11 cellular contexts compared by ENCODE assay signal in the genomic region with DNA sequence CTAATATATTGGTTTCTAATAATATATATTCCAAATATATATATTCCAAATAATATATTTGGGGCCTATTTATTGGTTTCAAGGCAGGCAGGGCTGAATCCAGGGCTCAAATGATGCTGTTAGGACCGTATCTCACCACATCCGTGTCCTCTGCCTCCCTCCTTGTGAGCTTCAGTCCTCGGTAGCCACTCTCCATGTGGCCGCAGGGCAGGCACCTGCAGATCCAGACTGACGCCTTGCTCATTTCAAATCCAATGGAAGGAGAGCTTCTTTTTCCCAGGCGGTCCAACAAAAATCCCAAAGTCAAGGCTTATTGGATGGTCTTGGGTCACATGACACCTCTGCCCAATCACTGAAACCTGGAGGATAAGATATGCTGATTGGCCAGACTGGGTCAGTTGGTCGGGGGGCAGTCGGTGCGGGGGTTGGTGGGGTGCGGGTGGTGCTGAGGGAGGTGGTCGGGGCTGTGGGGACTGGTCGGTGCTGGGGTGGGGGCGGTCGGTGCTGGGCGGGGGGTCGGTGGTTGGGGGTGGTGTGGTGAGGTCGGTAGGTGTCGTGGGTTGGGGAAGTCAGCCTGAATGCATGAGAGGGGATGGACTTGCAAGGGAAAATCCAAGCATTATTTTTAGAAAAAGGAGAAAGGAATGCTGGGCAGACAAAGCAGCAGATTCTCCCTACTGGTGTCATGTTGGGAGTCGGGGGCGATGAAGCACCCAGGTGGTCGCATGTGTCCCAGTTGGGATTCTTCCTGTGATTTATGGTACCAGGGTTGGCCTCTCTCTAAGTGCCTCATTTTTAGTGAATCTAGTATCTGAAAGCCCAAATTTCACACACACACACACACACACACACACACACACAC.
A peak's percentile ranks its signal among the peaks of the same experiment; 100 is the strongest.
DNase-seq lines count a peak whose midpoint lies in the region; ATAC-seq and TF ChIP-seq lines count a peak whose summit lies in the region.
"Had no signal": no experiment of that assay in that cellular context is flagged by ENCODE, and none has a peak within 500 bp of the region (broad histone marks: within the 10 kb centered on the region; RNA-seq: fewer than 3 reads in every experiment).

No MANE protein-coding gene starts in this region.

- H3K4me3 ChIP-seq in CD4-positive, alpha-beta memory T cell (ENCODE audit: low read length in 2 of 2) = peak overlapping the region in 1 of 2 donors; percentile 25
- H3K4me3 ChIP-seq in MM.1S (ENCODE audit: low read length) (no peak overlapping the region), esophagus (ENCODE audit: low read depth in 1 of 2, low read length in 2 of 2) (no peak overlapping the region), neural progenitor cell (no peak overlapping the region)

- peaks cover 46 to 67% (median 59%) of the 10 kb centered on the region in 4 donors for H3K4me1 Mint-ChIP-seq in CD4-positive, alpha-beta memory T cell
- H3K4me1 Mint-ChIP-seq in neural progenitor cell = peaks cover 80% of the 10 kb centered on the region

- CTCF ChIA-PET in CD4-positive, alpha-beta memory T cell (lab: Charles Lee; ENCODE audit: partially characterized antibody) = interaction anchor here (1.5 kb wide), 1 partner anchor 50 kb away, joined by 8 read pairs; no protein-coding TSS in a partner anchor

- H3K4me1 ChIP-seq in CD4-positive, alpha-beta memory T cell (ENCODE audit: insufficient read depth, low read length) = peaks cover 36% of the 10 kb centered on the region
- peaks cover 20% of the 10 kb centered on the region for H3K4me1 ChIP-seq in MM.1S (ENCODE audit: low read length)
- H3K4me1 ChIP-seq in esophagus (ENCODE audit: control insufficient read depth in 2 of 2, insufficient read depth in 2 of 2, low read length in 1 of 2) = peaks cover 3% of the 10 kb centered on the region in 2 donors
- peaks cover 74% of the 10 kb centered on the region for H3K4me1 ChIP-seq in neural progenitor cell

- H3K9me2 ChIP-seq in MM.1S (replicated peaks; ENCODE audit: insufficient read depth, low read length) = no peaks in the 10 kb centered on the region

- H3F3A ChIP-seq in MM.1S (ENCODE audit: insufficient read depth, low read length) (peaks cover 11% of the 10 kb centered on the region), neural progenitor cell (ENCODE audit: low read depth) (peaks cover 36% of the 10 kb centered on the region)

- H3K27ac ChIP-seq in CD4-positive, alpha-beta memory T cell (ENCODE audit: low read depth, low read length) = no peak overlapping the region
- H3K27ac ChIP-seq in MM.1S (ENCODE audit: low read length) = no peak overlapping the region
- H3K27ac ChIP-seq in esophagus (ENCODE audit: low read depth in 2 of 2, low read length in 1 of 2) = peak overlapping the region; percentile 66 to 74
- peak overlapping the region; percentile 99 for H3K27ac ChIP-seq in neural progenitor cell

- no peaks in the 10 kb centered on the region for H3K36me3 ChIP-seq in CD4-positive, alpha-beta memory T cell (ENCODE audit: insufficient read depth, low read length)
- H3K36me3 ChIP-seq in MM.1S (replicated peaks; ENCODE audit: insufficient read depth, low read length) (no peaks in the 10 kb centered on the region), esophagus (ENCODE audit: control insufficient read depth in 2 of 2, insufficient read depth in 2 of 2, low read length in 1 of 2) (no peaks in the 10 kb centered on the region), neural progenitor cell (no peaks in the 10 kb centered on the region)

- H3K36me3 Mint-ChIP-seq in CD4-positive, alpha-beta memory T cell = peaks cover 29 to 34% of the 10 kb centered on the region in 2 donors
- H3K36me3 Mint-ChIP-seq in neural progenitor cell = peaks cover 11% of the 10 kb centered on the region
- H3K36me3 Mint-ChIP-seq: CD14-positive monocyte had no signal

- POLR2A ChIA-PET in CD4-positive, alpha-beta memory T cell (lab: Charles Lee; ENCODE audit: partially characterized antibody) = no interaction called here

- intact Hi-C loops in CD4-positive, alpha-beta memory T cell (cut with micrococcal nuclease) = no loop called here

- TF ChIP-seq CTCF in MM.1S (IDR thresholded peaks at IDR 0.05; ENCODE audit: low read length) (no peak), neural progenitor cell (IDR thresholded peaks at IDR 0.05) (no peak)

- H3K9me3 Mint-ChIP-seq in CD4-positive, alpha-beta memory T cell = no peaks in the 10 kb centered on the region
- no peaks in the 10 kb centered on the region for H3K9me3 Mint-ChIP-seq in neural progenitor cell
- H3K9me3 Mint-ChIP-seq: activated naive CD4-positive, alpha-beta T cell treated with anti-CD3 and anti-CD28 coated beads, Interleukin-2, amount 50 U/mL, for 72 hours had no signal

- no peak overlapping the region for H3K9ac ChIP-seq in MM.1S (ENCODE audit: low read length)
- H3K9ac ChIP-seq in neural progenitor cell = no peak overlapping the region

- peak overlapping the region in 7 of 8 donors; percentile 33 to 66 (median 60) for H3K4me3 Mint-ChIP-seq in CD4-positive, alpha-beta memory T cell
- peak overlapping the region; percentile 44 for H3K4me3 Mint-ChIP-seq in neural progenitor cell

- H3K4me2 ChIP-seq in MM.1S (ENCODE audit: low read depth, low read length) (peak overlapping the region; percentile 67; the same call in 1 of the 2 replicates), neural progenitor cell (peak overlapping the region; percentile 50)

- H4K20me1 ChIP-seq in MM.1S (ENCODE audit: insufficient read depth, low read length) = no peaks in the 10 kb centered on the region
- H4K20me1 ChIP-seq in neural progenitor cell (ENCODE audit: low read depth) = no peaks in the 10 kb centered on the region

- ATAC-seq in HG03378 (IDR thresholded peaks at IDR 0.05; ENCODE audit: unreplicated experiment) = no peak

- no peaks in the 10 kb centered on the region for H3K9me3 ChIP-seq in CD4-positive, alpha-beta memory T cell (ENCODE audit: control insufficient read depth in 1 of 2, low read length in 2 of 2)
- H3K9me3 ChIP-seq in MM.1S (replicated peaks; ENCODE audit: insufficient read depth, low read length) (no peaks in the 10 kb centered on the region), esophagus (ENCODE audit: control insufficient read depth in 2 of 2, insufficient read depth in 1 of 2, low read depth in 1 of 2, low read length in 1 of 2) (no peaks in the 10 kb centered on the region), neural progenitor cell (ENCODE audit: low read depth) (no peaks in the 10 kb centered on the region)

- DNase-seq in CD4-positive, alpha-beta memory T cell = no peak
- DNase-seq in MM.1S = no peak
- DNase-seq in neural progenitor cell (ENCODE audit: low spot score) = no peak
- no peak for DNase-seq in amniotic stem cell (lab: John Stamatoyannopoulos, UW)
- no peak for DNase-seq in NCI-H345 (lab: John Stamatoyannopoulos, UW)
- no peak for DNase-seq in NCI-H2171 treated with DMSO at 0.1 percent for 48 hours (lab: John Stamatoyannopoulos, UW)
- DNase-seq: NCI-H1694 had no signal

- peak overlapping the region in 6 of 7 donors; percentile 77 to 88 (median 78) for H3K27ac Mint-ChIP-seq in CD4-positive, alpha-beta memory T cell
- peak overlapping the region; percentile 88 for H3K27ac Mint-ChIP-seq in neural progenitor cell

- H3K79me2 ChIP-seq in MM.1S (ENCODE audit: low read length) (no peaks in the 10 kb centered on the region), neural progenitor cell (ENCODE audit: low read depth) (peaks cover 4% of the 10 kb centered on the region)

- no peaks in the 10 kb centered on the region for H3K27me3 ChIP-seq in CD4-positive, alpha-beta memory T cell (ENCODE audit: insufficient read depth, low read length)
- H3K27me3 ChIP-seq in MM.1S (replicated peaks; ENCODE audit: insufficient read depth, low read length) (0 out of 2 replicates have a peak, but pooled peaks cover 5% of the 10 kb centered on the region), esophagus (ENCODE audit: control insufficient read depth in 1 of 2, insufficient read depth in 2 of 2, low read length in 2 of 2) (no peaks in the 10 kb centered on the region), neural progenitor cell (no peaks in the 10 kb centered on the region)

- 87% methylated on average over 21 of the region's 21 CpGs for WGBS in esophagus, 2 donors

- H3K27me3 Mint-ChIP-seq in CD4-positive, alpha-beta memory T cell = no peaks in the 10 kb centered on the region
- H3K27me3 Mint-ChIP-seq in neural progenitor cell (ENCODE audit: insufficient read depth, low read depth) = no peaks in the 10 kb centered on the region

- H2AFZ ChIP-seq in MM.1S (ENCODE audit: low read length) (no peak overlapping the region), neural progenitor cell (replicated peaks) (no peak overlapping the region)

Comparison
In these comparisons a context has a peak if more than half of its experiments do, and no peak if none do; other contexts are left out.
1. H3K27ac ChIP-seq: peak in esophagus (2 of 2) and neural progenitor cell (single experiment); none in CD4-positive, alpha-beta memory T cell (single experiment) and MM.1S (single experiment).